ENCODE assay signal across 9 cellular contexts in genomic region chr10:62017141-62017870, GRCh38.
A peak's percentile ranks its signal among the peaks of the same experiment; 100 is the strongest.
DNase-seq lines count a peak whose midpoint lies in the region; ATAC-seq, FAIRE-seq and TF ChIP-seq lines count a peak whose summit lies in the region.
"Had no signal": no experiment of that assay in that cellular context is flagged by ENCODE, and none has a peak within 500 bp of the region (broad histone marks: within the 10 kb centered on the region; RNA-seq: fewer than 3 reads in every experiment).

No MANE protein-coding gene starts in this region.

- no peak for FAIRE-seq in HepG2 (lab: Jason Lieb, UNC)
- FAIRE-seq: colon had no signal

- H3K36me3 ChIP-seq in right lobe of liver: no peaks in the 10 kb centered on the region
- H3K36me3 ChIP-seq in HepG2 (replicated peaks in 1 of 2; ENCODE audit: control insufficient read depth in 1 of 2, insufficient read depth in 2 of 2, low read length in 2 of 2): peaks cover 0 to 3% of the 10 kb centered on the region in 2 experiments; a peak in 3 of 5 replicates
- H3K36me3 ChIP-seq in fibroblast of lung (ENCODE audit: control insufficient read depth, insufficient read depth, low read length): no peaks in the 10 kb centered on the region
- H3K36me3 ChIP-seq in MG63: peaks cover 3% of the 10 kb centered on the region; the same call in 1 of the 2 replicates

- H3K27ac ChIP-seq in right lobe of liver: peak overlapping the region in 2 of 3 donors; percentile 45 to 70
- H3K27ac ChIP-seq in HepG2 (ENCODE audit: extremely low read length, insufficient read depth, low read length): no peak overlapping the region
- peak overlapping the region; percentile 65 for H3K27ac ChIP-seq in fibroblast of lung (ENCODE audit: insufficient read depth, low read length)

- in situ Hi-C loops in HepG2 (cut with HindIII; ENCODE audit: extremely low pct_ligation_motif_present, low pct_unique_long_range_greater_than_20kb): no loop called here

- H3K4me2 ChIP-seq in HepG2 (ENCODE audit: low read depth, low read length) (no peak overlapping the region), fibroblast of lung (ENCODE audit: extremely low read depth, insufficient read depth, low read length) (peak overlapping the region; percentile 38)

- H3K79me2 ChIP-seq in HepG2 (ENCODE audit: insufficient read depth, low read length) (no peaks in the 10 kb centered on the region), fibroblast of lung (ENCODE audit: control insufficient read depth, insufficient read depth, low read length) (peaks cover 33% of the 10 kb centered on the region)

- BruUV-seq in HepG2 (replicated peaks; lab: Mats Ljungman, UMichigan): no TSS peak

- no peaks in the 10 kb centered on the region for H3K27me3 ChIP-seq in right lobe of liver
- no peaks in the 10 kb centered on the region for H3K27me3 ChIP-seq in HepG2 (ENCODE audit: control insufficient read depth in 1 of 2, insufficient read depth in 2 of 2, low read length in 2 of 2)
- no peaks in the 10 kb centered on the region for H3K27me3 ChIP-seq in fibroblast of lung (ENCODE audit: control insufficient read depth, insufficient read depth, low read length)
- no peaks in the 10 kb centered on the region for H3K27me3 ChIP-seq in MG63

- CTCF ChIA-PET in HepG2 (lab: Yijun Ruan, JAX; ENCODE audit: low intra/inter-chr PET ratio, low total read pairs): no interaction called here

- TF ChIP-seq EP300 in HepG2 (IDR thresholded peaks at IDR 0.05; ENCODE audit: low read depth in 2 of 2, low read length in 2 of 2) (no peak), HepG2 (CRISPR knock-in tag; IDR thresholded peaks at IDR 0.05; ENCODE audit: borderline replicate concordance) (no peak)

- H3K9ac ChIP-seq in HepG2 (ENCODE audit: insufficient read depth, low read depth, low read length): no peak overlapping the region
- H3K9ac ChIP-seq in fibroblast of lung (ENCODE audit: insufficient read depth, low read length): no peak overlapping the region

- no peak for TF ChIP-seq POLR2A in right lobe of liver (IDR thresholded peaks at IDR 0.05)
- TF ChIP-seq POLR2A in HepG2 (IDR thresholded peaks at IDR 0.05; ENCODE audit: insufficient read depth in 1 of 2, low read depth in 2 of 2, low read length in 2 of 2): no peak

- intact Hi-C loops in right lobe of liver (cut with DNase I) (no loop called here), HepG2 (cut with micrococcal nuclease; ENCODE audit: unreplicated experiment) (no loop called here), left colon (cut with DNase I, micrococcal nuclease) (no loop called here)

- ATAC-seq in right lobe of liver: no peak
- no peak for ATAC-seq in HepG2
- ATAC-seq in HG03175 (IDR thresholded peaks at IDR 0.05; ENCODE audit: unreplicated experiment): peak; percentile 22
- ATAC-seq in left colon: no peak

- H4K20me1 ChIP-seq in HepG2 (ENCODE audit: insufficient read depth, low read length) (no peaks in the 10 kb centered on the region), fibroblast of lung (ENCODE audit: control insufficient read depth, extremely low read depth, insufficient read depth, low read length) (no peaks in the 10 kb centered on the region)

- H3K4me3 ChIP-seq in right lobe of liver (no peak overlapping the region), HepG2 (replicated peaks in 1 of 3; ENCODE audit: insufficient read depth in 1 of 3, low read depth in 2 of 3, low read length in 3 of 3) (no peak overlapping the region), fibroblast of lung (replicated peaks in 1 of 4; ENCODE audit: control extremely low read depth in 1 of 4, insufficient read depth in 1 of 4, low read depth in 3 of 4, low read length in 4 of 4) (no peak overlapping the region), MG63 (no peak overlapping the region)

- POLR2A ChIA-PET in HepG2 (lab: Yijun Ruan, JAX): no interaction called here

- peaks cover 0 to 27% (median 5%) of the 10 kb centered on the region in 4 donors for H3K4me1 ChIP-seq in right lobe of liver
- H3K4me1 ChIP-seq in HepG2 (ENCODE audit: insufficient read depth, low read length): peaks cover 28% of the 10 kb centered on the region
- H3K4me1 ChIP-seq in fibroblast of lung (ENCODE audit: control insufficient read depth, extremely low read depth, insufficient read depth, low read length): peaks cover 16% of the 10 kb centered on the region

- H2AFZ ChIP-seq in HepG2 (ENCODE audit: low read length) (no peak overlapping the region), fibroblast of lung (ENCODE audit: low read length) (no peak overlapping the region)

- TF ChIP-seq RAD21 in HepG2 (CRISPR knock-in tag; IDR thresholded peaks at IDR 0.05): no peak

- DNase-seq in right lobe of liver (no peak), HepG2 (ENCODE audit: low spot score) (no peak), fibroblast of lung (ENCODE audit: low read depth in 2 of 2) (peak in 1 of 2 donors; percentile 68), left colon (no peak), DMS153 (lab: John Stamatoyannopoulos, UW) (no peak), islet precursor cell (no peak), MG63 (no peak)

- H3K9me3 ChIP-seq in right lobe of liver (no peaks in the 10 kb centered on the region), HepG2 (ENCODE audit: low read length) (no peaks in the 10 kb centered on the region), fibroblast of lung (ENCODE audit: control insufficient read depth, insufficient read depth, low read depth, low read length) (no peaks in the 10 kb centered on the region), MG63 (no peaks in the 10 kb centered on the region)

- WGBS in right lobe of liver (ENCODE audit: insufficient coverage, low coverage, low lambda C conversion rate, missing lambda C conversion rate): 70% methylated on average over 6 of the region's 7 CpGs
- 97% methylated on average over 7 of the region's 7 CpGs for WGBS in HepG2 (ENCODE audit: low lambda C conversion rate)

- TF ChIP-seq CTCF in right lobe of liver (IDR thresholded peaks at IDR 0.05) (no peak), HepG2 (CRISPR knock-in tag; IDR thresholded peaks at IDR 0.05) (no peak), fibroblast of lung (conservative IDR thresholded peaks at IDR 0.05 in 1 of 2, IDR thresholded peaks at IDR 0.05 in 1 of 2; ENCODE audit: low read depth in 1 of 2, low read length in 2 of 2) (no peak)

TF ChIP-seq in HepG2, 621 proteins besides CTCF, POLR2A, EP300 and RAD21 (continues in another document):
- TF ChIP-seq HNRNPK (IDR thresholded peaks at IDR 0.05; ENCODE audit: low read depth, low read length, poor library complexity, severe bottlenecking) (no peak), ZSCAN20 (CRISPR knock-in tag; IDR thresholded peaks at IDR 0.05; ENCODE audit: borderline replicate concordance) (no peak), ZNF7 (CRISPR knock-in tag; IDR thresholded peaks at IDR 0.05) (no peak), ZNF24 (IDR thresholded peaks at IDR 0.05) (no peak), ZFP37 (CRISPR knock-in tag; IDR thresholded peaks at IDR 0.05; ENCODE audit: borderline replicate concordance) (no peak), KDM2A (CRISPR knock-in tag; IDR thresholded peaks at IDR 0.05; ENCODE audit: borderline replicate concordance, low read depth) (no peak), GPN1 (CRISPR knock-in tag; IDR thresholded peaks at IDR 0.05; ENCODE audit: borderline replicate concordance) (no peak), SP4 (CRISPR knock-in tag; IDR thresholded peaks at IDR 0.05) (no peak), ARHGAP35 (CRISPR knock-in tag; IDR thresholded peaks at IDR 0.05; ENCODE audit: borderline replicate concordance) (no peak)
- TF ChIP-seq, protein P1, sequence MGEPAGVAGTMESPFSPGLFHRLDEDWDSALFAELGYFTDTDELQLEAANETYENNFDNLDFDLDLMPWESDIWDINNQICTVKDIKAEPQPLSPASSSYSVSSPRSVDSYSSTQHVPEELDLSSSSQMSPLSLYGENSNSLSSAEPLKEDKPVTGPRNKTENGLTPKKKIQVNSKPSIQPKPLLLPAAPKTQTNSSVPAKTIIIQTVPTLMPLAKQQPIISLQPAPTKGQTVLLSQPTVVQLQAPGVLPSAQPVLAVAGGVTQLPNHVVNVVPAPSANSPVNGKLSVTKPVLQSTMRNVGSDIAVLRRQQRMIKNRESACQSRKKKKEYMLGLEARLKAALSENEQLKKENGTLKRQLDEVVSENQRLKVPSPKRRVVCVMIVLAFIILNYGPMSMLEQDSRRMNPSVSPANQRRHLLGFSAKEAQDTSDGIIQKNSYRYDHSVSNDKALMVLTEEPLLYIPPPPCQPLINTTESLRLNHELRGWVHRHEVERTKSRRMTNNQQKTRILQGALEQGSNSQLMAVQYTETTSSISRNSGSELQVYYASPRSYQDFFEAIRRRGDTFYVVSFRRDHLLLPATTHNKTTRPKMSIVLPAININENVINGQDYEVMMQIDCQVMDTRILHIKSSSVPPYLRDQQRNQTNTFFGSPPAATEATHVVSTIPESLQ (CRISPR knock-in tag; conservative IDR thresholded peaks at IDR 0.05): no peak
- TF ChIP-seq, protein P2, sequence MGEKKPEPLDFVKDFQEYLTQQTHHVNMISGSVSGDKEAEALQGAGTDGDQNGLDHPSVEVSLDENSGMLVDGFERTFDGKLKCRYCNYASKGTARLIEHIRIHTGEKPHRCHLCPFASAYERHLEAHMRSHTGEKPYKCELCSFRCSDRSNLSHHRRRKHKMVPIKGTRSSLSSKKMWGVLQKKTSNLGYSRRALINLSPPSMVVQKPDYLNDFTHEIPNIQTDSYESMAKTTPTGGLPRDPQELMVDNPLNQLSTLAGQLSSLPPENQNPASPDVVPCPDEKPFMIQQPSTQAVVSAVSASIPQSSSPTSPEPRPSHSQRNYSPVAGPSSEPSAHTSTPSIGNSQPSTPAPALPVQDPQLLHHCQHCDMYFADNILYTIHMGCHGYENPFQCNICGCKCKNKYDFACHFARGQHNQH (CRISPR knock-in tag; IDR thresholded peaks at IDR 0.05): no peak
- TF ChIP-seq, protein P3, sequence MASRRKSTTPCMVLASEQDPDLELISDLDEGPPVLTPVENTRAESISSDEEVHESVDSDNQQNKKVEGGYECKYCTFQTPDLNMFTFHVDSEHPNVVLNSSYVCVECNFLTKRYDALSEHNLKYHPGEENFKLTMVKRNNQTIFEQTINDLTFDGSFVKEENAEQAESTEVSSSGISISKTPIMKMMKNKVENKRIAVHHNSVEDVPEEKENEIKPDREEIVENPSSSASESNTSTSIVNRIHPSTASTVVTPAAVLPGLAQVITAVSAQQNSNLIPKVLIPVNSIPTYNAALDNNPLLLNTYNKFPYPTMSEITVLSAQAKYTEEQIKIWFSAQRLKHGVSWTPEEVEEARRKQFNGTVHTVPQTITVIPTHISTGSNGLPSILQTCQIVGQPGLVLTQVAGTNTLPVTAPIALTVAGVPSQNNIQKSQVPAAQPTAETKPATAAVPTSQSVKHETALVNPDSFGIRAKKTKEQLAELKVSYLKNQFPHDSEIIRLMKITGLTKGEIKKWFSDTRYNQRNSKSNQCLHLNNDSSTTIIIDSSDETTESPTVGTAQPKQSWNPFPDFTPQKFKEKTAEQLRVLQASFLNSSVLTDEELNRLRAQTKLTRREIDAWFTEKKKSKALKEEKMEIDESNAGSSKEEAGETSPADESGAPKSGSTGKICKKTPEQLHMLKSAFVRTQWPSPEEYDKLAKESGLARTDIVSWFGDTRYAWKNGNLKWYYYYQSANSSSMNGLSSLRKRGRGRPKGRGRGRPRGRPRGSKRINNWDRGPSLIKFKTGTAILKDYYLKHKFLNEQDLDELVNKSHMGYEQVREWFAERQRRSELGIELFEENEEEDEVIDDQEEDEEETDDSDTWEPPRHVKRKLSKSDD (CRISPR knock-in tag; IDR thresholded peaks at IDR 0.05; ENCODE audit: low read depth): no peak
